17 cellular contexts compared by ENCODE assay signal in the genomic region with DNA sequence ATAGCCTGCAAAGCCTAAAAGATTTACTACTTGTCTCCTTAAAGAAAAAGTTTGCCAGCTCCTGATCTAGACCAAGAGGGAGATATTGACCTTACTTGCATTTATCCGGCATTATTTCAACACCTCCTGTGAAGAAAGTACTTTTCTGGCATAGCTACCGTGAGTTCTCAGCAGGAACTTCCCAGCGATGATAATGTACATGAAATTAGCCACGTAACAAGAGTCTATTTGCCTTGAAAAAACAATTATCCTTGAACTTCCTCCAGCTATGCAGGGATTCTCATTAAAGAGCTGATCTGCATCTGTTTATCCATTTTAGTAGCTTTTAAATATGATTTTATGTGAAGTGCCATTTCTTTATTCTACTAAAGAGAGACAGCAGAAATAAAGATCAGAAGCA. TPM values are rescaled to one million over a fixed set of nuclear protein-coding genes. Genes with fewer than 3 reads are reported as not detected.
DNase-seq lines count a peak whose midpoint lies in the region; ATAC-seq, FAIRE-seq and TF ChIP-seq lines count a peak whose summit lies in the region.
"Had no signal": no experiment of that assay in that cellular context is flagged by ENCODE, and none has a peak within 500 bp of the region (broad histone marks: within the 10 kb centered on the region; RNA-seq: fewer than 3 reads in every experiment).

No MANE protein-coding gene starts in this region.

- H4K20me1 ChIP-seq in K562 (replicated peaks; ENCODE audit: control insufficient read depth, insufficient read depth, low read length): no peaks in the 10 kb centered on the region

- TF ChIP-seq EP300 in K562 (IDR thresholded peaks at IDR 0.05; ENCODE audit: low read length): no peak

- in situ Hi-C loops in K562 (cut with MboI): no loop called here

- DNase-seq in COR-L47 (lab: John Stamatoyannopoulos, UW) (peak; percentile 38), NCI-H1417 (lab: John Stamatoyannopoulos, UW) (peak in 2 of 3 experiments; percentile 7 to 45), NCI-H748 treated with DMSO at 0.1 percent for 48 hours (lab: John Stamatoyannopoulos, UW) (peak; percentile 47), K562 (ENCODE audit: extremely low read depth in 1 of 4, low spot score in 3 of 4) (no peak), NCI-H2171 treated with DMSO at 0.1 percent for 48 hours (lab: John Stamatoyannopoulos, UW) (no peak)
- DNase-seq in activated effector memory CD4-positive, alpha-beta T cell treated with anti-CD3 and anti-CD28 coated beads, Interleukin-2, amount 50 U/mL, for 16 hours: no peak
- DNase-seq: ACHN, DMS53, H7, IMR-90, Kasumi-1, NCI-H1105, NCI-H1930, SHP77 treated with DMSO at 0.1 percent for 48 hours, T-helper 2 cell had no signal

- H3K4me3 ChIP-seq in K562: no peak overlapping the region

- H3K79me2 ChIP-seq in K562 (ENCODE audit: control insufficient read depth, insufficient read depth, low read length): no peaks in the 10 kb centered on the region

- no peaks in the 10 kb centered on the region for H3K9me1 ChIP-seq in K562 (ENCODE audit: control insufficient read depth, insufficient read depth, low read length)

- intact Hi-C loops in K562 (cut with micrococcal nuclease): no loop called here

- no peaks in the 10 kb centered on the region for H3K4me1 ChIP-seq in K562 (replicated peaks in 1 of 2; ENCODE audit: control insufficient read depth in 2 of 2, insufficient read depth in 2 of 2, low read length in 2 of 2)

- no peak overlapping the region for H3K9ac ChIP-seq in K562 (ENCODE audit: insufficient read depth in 1 of 2, low read depth in 2 of 2, low read length in 2 of 2)

- H3K27me3 ChIP-seq in K562 (ENCODE audit: control insufficient read depth in 2 of 2, insufficient read depth in 2 of 2, low read length in 2 of 2): no peaks in the 10 kb centered on the region

- CTCF ChIA-PET in K562 (lab: Yijun Ruan, JAX; ENCODE audit: low intra/inter-chr PET ratio): no interaction called here

- WGBS in K562 (ENCODE audit: insufficient coverage, low coverage, missing lambda C conversion rate): 44% methylated on average over 4 of the region's 4 CpGs

- no peak overlapping the region for H3K27ac ChIP-seq in K562 (ENCODE audit: extremely low read depth, low read depth, low read length)

- H3K4me2 ChIP-seq in K562 (ENCODE audit: insufficient read depth, low read length): no peak overlapping the region

- TSS peak; percentile 36 for BruUV-seq in K562 (replicated peaks; lab: Mats Ljungman, UMichigan)

- TF ChIP-seq POLR2A in K562 (conservative IDR thresholded peaks at IDR 0.05): no peak

- no peak for TF ChIP-seq CTCF in K562 (IDR thresholded peaks at IDR 0.05 in 2 of 3, conservative IDR thresholded peaks at IDR 0.05 in 1 of 3; ENCODE audit: insufficient read depth in 2 of 3, low read depth in 1 of 3, low read length in 3 of 3)

- TF ChIP-seq RAD21 in K562 (CRISPR knock-in tag; conservative IDR thresholded peaks at IDR 0.05 in 1 of 2, IDR thresholded peaks at IDR 0.05 in 1 of 2): no peak

- no peak for ATAC-seq in K562
- no peak for ATAC-seq in GM21528 (IDR thresholded peaks at IDR 0.05; ENCODE audit: low FRiP score, unreplicated experiment)

- no peaks in the 10 kb centered on the region for H3K9me3 ChIP-seq in K562 (replicated peaks; ENCODE audit: control insufficient read depth, insufficient read depth, low read depth, low read length)

- POLR2A ChIA-PET in K562 (lab: Yijun Ruan, JAX): interaction anchor here (1.7 kb wide), 1 partner anchor 13 kb away, joined by 7 read pairs; no protein-coding TSS in a partner anchor

- FAIRE-seq in K562 (lab: Jason Lieb, UNC): no peak
- FAIRE-seq: RCC 7860 had no signal

- H2AFZ ChIP-seq in K562 (ENCODE audit: low read depth, low read length): no peak overlapping the region

- peaks cover 4% of the 10 kb centered on the region; the same call in 2 of the 3 replicates for H3K36me3 ChIP-seq in K562 (ENCODE audit: control insufficient read depth, insufficient read depth, low read length)

TF ChIP-seq in K562, 482 proteins besides CTCF, POLR2A, EP300 and RAD21 (continues in another document):
- TF ChIP-seq MCM5 (IDR thresholded peaks at IDR 0.05; ENCODE audit: low read depth): no peak
- TF ChIP-seq, protein P1, sequence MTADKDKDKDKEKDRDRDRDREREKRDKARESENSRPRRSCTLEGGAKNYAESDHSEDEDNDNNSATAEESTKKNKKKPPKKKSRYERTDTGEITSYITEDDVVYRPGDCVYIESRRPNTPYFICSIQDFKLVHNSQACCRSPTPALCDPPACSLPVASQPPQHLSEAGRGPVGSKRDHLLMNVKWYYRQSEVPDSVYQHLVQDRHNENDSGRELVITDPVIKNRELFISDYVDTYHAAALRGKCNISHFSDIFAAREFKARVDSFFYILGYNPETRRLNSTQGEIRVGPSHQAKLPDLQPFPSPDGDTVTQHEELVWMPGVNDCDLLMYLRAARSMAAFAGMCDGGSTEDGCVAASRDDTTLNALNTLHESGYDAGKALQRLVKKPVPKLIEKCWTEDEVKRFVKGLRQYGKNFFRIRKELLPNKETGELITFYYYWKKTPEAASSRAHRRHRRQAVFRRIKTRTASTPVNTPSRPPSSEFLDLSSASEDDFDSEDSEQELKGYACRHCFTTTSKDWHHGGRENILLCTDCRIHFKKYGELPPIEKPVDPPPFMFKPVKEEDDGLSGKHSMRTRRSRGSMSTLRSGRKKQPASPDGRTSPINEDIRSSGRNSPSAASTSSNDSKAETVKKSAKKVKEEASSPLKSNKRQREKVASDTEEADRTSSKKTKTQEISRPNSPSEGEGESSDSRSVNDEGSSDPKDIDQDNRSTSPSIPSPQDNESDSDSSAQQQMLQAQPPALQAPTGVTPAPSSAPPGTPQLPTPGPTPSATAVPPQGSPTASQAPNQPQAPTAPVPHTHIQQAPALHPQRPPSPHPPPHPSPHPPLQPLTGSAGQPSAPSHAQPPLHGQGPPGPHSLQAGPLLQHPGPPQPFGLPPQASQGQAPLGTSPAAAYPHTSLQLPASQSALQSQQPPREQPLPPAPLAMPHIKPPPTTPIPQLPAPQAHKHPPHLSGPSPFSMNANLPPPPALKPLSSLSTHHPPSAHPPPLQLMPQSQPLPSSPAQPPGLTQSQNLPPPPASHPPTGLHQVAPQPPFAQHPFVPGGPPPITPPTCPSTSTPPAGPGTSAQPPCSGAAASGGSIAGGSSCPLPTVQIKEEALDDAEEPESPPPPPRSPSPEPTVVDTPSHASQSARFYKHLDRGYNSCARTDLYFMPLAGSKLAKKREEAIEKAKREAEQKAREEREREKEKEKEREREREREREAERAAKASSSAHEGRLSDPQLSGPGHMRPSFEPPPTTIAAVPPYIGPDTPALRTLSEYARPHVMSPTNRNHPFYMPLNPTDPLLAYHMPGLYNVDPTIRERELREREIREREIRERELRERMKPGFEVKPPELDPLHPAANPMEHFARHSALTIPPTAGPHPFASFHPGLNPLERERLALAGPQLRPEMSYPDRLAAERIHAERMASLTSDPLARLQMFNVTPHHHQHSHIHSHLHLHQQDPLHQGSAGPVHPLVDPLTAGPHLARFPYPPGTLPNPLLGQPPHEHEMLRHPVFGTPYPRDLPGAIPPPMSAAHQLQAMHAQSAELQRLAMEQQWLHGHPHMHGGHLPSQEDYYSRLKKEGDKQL (CRISPR knock-in tag; IDR thresholded peaks at IDR 0.05; ENCODE audit: borderline replicate concordance): no peak
- TF ChIP-seq, protein P2, sequence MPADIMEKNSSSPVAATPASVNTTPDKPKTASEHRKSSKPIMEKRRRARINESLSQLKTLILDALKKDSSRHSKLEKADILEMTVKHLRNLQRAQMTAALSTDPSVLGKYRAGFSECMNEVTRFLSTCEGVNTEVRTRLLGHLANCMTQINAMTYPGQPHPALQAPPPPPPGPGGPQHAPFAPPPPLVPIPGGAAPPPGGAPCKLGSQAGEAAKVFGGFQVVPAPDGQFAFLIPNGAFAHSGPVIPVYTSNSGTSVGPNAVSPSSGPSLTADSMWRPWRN (IDR thresholded peaks at IDR 0.05; ENCODE audit: low read depth): no peak

RNA-seq across cellular contexts. Expression of gene ALDH5A1, which starts 41.7 kb away (rescaled TPM):
- total RNA-seq in K562 (2011; cell fraction: chromatin; rRNA removed; ENCODE audit: low replicate concordance): 7.0 and 9.4 TPM in 2 replicates
- total RNA-seq in K562 (2011; cell fraction: nucleolus; rRNA removed): 4.2 and 5.3 TPM in 2 replicates
- total RNA-seq in K562 (2011; cell fraction: nucleoplasm; rRNA removed): 9.3 and 9.6 TPM in 2 replicates
- 8.6 and 12.0 TPM in 2 replicates for total RNA-seq in K562 (2014; rRNA removed)
- 8.9 and 9.9 TPM in 2 replicates for total RNA-seq in K562 (2014; rRNA removed; fragmentation: Illumina TruSeq; extraction: Trizol)
- total RNA-seq in K562 (2015; rRNA removed; fragmentation: Illumina TruSeq; extraction: Trizol): 11.4 and 11.9 TPM in 2 replicates
- 19.7 and 20.5 TPM in 2 replicates for total RNA-seq in K562 (2021)
- 5.2 and 9.5 TPM in 2 replicates for polyA plus RNA-seq in K562 (2011; rRNA removed)
- polyA plus RNA-seq in K562 (2011; cell fraction: cytosol; rRNA removed): 3.3 and 6.7 TPM in 2 replicates
- 5.2 and 8.1 TPM in 2 replicates for polyA plus RNA-seq in K562 (2011; cell fraction: nucleus; rRNA removed)
- 15.6 and 20.1 TPM in 2 replicates for polyA plus RNA-seq in K562 (2012)
- polyA plus RNA-seq in K562 (2014; fragmentation: Illumina TruSeq; extraction: Trizol): 14.4 and 16.1 TPM in 2 replicates
- polyA plus RNA-seq in K562 (2014; fragmentation: Nextera tagmentation; extraction: Ambion mirVana): 1 to 10 TPM; 2.2 to 3.4 TPM
- 12.7 and 12.8 TPM in 2 replicates for polyA plus RNA-seq in K562 (2014; rRNA removed)
- polyA minus RNA-seq in K562 (2011; rRNA and poly(A)+ RNA removed): 5.8 and 10.9 TPM in 2 replicates
- polyA minus RNA-seq in K562 (2011; cell fraction: cytosol; rRNA and poly(A)+ RNA removed): 6.6 and 10.3 TPM in 2 replicates
- polyA minus RNA-seq in K562 (2011; cell fraction: nucleus; rRNA and poly(A)+ RNA removed): 2.3 and 2.6 TPM in 2 replicates

RNA-seq across cellular contexts. Expression of gene GPLD1, which starts 47.1 kb away (rescaled TPM):
- 4.4 and 5.7 TPM in 2 replicates for total RNA-seq in K562 (2011; cell fraction: chromatin; rRNA removed; ENCODE audit: low replicate concordance)
- 1.3 and 1.8 TPM in 2 replicates for total RNA-seq in K562 (2011; cell fraction: nucleolus; rRNA removed)
- 3.4 and 5.0 TPM in 2 replicates for total RNA-seq in K562 (2011; cell fraction: nucleoplasm; rRNA removed)
- total RNA-seq in K562 (2014; rRNA removed) (1.0 and 1.5 TPM in 2 replicates), K562 (2014; rRNA removed; fragmentation: Illumina TruSeq; extraction: Trizol) (0.76 and 0.89 TPM in 2 replicates), K562 (2015; rRNA removed; fragmentation: Illumina TruSeq; extraction: Trizol) (1.0 and 1.3 TPM in 2 replicates), K562 (2021) (0.96 and 1.2 TPM in 2 replicates)
- polyA plus RNA-seq in K562 (2011; rRNA removed) (0.30 and 0.86 TPM in 2 replicates), K562 (2014; fragmentation: Illumina TruSeq; extraction: Trizol) (0.46 and 0.82 TPM in 2 replicates), K562 (2014; fragmentation: Nextera tagmentation; extraction: Ambion mirVana) (under 1 TPM; 0.11 to 0.13 TPM), K562 (2014; rRNA removed) (0.26 and 0.57 TPM in 2 replicates)
- polyA plus RNA-seq in K562 (2011; cell fraction: cytosol; rRNA removed): 0.25 and 0.45 TPM in 2 replicates
- polyA plus RNA-seq in K562 (2011; cell fraction: nucleus; rRNA removed): 0.77 and 1.1 TPM in 2 replicates
- 0.79 and 0.83 TPM in 2 replicates for polyA plus RNA-seq in K562 (2012)
- 0.78 and 1.2 TPM in 2 replicates for polyA minus RNA-seq in K562 (2011; rRNA and poly(A)+ RNA removed)
- polyA minus RNA-seq in K562 (2011; cell fraction: cytosol; rRNA and poly(A)+ RNA removed): 0.36 and 0.95 TPM in 2 replicates
- 1.1 and 1.2 TPM in 2 replicates for polyA minus RNA-seq in K562 (2011; cell fraction: nucleus; rRNA and poly(A)+ RNA removed)

Comparison
In these comparisons a context has a peak if more than half of its experiments do, and no peak if none do; other contexts are left out.
1. DNase-seq: peak in COR-L47 (single experiment), NCI-H1417 (2 of 3) and NCI-H748 treated with DMSO at 0.1 percent for 48 hours (single experiment); none in K562 (0 of 4), activated effector memory CD4-positive, alpha-beta T cell treated with anti-CD3 and anti-CD28 coated beads, Interleukin-2, amount 50 U/mL, for 16 hours (single experiment) and NCI-H2171 treated with DMSO at 0.1 percent for 48 hours (single experiment).